9 cellular contexts compared by ENCODE assay signal in the genomic region with DNA sequence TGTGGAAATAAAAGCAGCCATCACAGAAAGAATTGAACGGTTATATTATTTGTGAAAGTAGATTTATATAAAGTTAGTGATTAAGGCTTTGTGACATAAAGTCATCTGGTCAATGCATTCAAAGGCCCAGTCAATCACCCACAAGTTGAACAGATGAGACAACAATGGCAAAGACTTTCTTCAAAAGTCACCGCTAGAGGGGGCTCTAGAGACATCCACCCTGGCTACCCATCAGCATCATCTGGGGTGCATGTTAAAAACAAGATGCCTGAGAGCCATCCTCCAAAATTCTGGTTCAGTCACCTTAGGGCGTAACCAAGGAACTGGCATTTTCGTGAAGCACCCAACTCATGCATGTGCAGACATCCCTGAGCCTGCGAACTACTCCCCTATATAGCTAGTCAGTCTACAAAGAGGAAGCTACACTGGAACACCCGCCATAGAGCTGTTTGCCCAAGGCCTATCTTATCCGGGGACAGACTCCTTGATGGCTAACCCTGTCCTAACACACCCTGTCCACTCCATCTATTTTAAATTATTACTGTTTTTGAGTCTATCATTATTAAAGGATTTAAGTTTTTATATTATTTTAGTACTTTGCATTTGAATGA.
DNase-seq lines count a peak whose midpoint lies in the region; ATAC-seq, FAIRE-seq and TF ChIP-seq lines count a peak whose summit lies in the region.
"Had no signal": no experiment of that assay in that cellular context is flagged by ENCODE, and none has a peak within 500 bp of the region (broad histone marks: within the 10 kb centered on the region; RNA-seq: fewer than 3 reads in every experiment).

No MANE protein-coding gene starts in this region.

- H3K4me3 ChIP-seq in endothelial cell of umbilical vein (replicated peaks in 1 of 3; ENCODE audit: insufficient read depth in 1 of 3, low read depth in 1 of 3, low read length in 3 of 3): no peak overlapping the region

- no peaks in the 10 kb centered on the region for H3K79me2 ChIP-seq in endothelial cell of umbilical vein (ENCODE audit: control insufficient read depth, insufficient read depth, low read length)

- H3K27ac Mint-ChIP-seq in progenitor cell of endocrine pancreas: no peak overlapping the region
- H3K27ac Mint-ChIP-seq: activated naive CD8-positive, alpha-beta T cell had no signal

- no peaks in the 10 kb centered on the region for H3K9me3 ChIP-seq in endothelial cell of umbilical vein (replicated peaks; ENCODE audit: control insufficient read depth, insufficient read depth, low read length)

- H3K4me3 Mint-ChIP-seq in progenitor cell of endocrine pancreas (ENCODE audit: low read depth): no peak overlapping the region
- H3K4me3 Mint-ChIP-seq: activated naive CD8-positive, alpha-beta T cell had no signal

- H3K9me3 Mint-ChIP-seq in progenitor cell of endocrine pancreas (ENCODE audit: low read depth): no peaks in the 10 kb centered on the region

- POLR2A ChIA-PET in GM10248 (lab: Yijun Ruan, JAX) (no interaction called here), endothelial cell of umbilical vein (lab: Charles Lee) (no interaction called here)

- no peak overlapping the region for H3K27ac ChIP-seq in endothelial cell of umbilical vein (ENCODE audit: insufficient read depth, low read depth, low read length)

- in situ Hi-C loops in ACHN (cut with HindIII; ENCODE audit: low pct_ligation_motif_present, low pct_unique_long_range_greater_than_20kb, low sequenced_read_pairs): no loop called here

- no peak overlapping the region for H2AFZ ChIP-seq in endothelial cell of umbilical vein (ENCODE audit: low read depth, low read length)

- peak; percentile 30 for DNase-seq in ACHN
- DNase-seq in GM10248 (ENCODE audit: extremely low spot score): peak; percentile 24
- DNase-seq in NCI-H82 treated with DMSO at 0.1 percent for 48 hours (lab: John Stamatoyannopoulos, UW; ENCODE audit: unreplicated experiment): peak; percentile 3
- DNase-seq in endothelial cell of umbilical vein (ENCODE audit: low read depth, low spot score): peak; percentile 3
- DNase-seq in progenitor cell of endocrine pancreas (ENCODE audit: low spot score, unreplicated experiment): no peak

- no peaks in the 10 kb centered on the region for H3K4me1 Mint-ChIP-seq in progenitor cell of endocrine pancreas (ENCODE audit: low read depth)

- H3K36me3 ChIP-seq in endothelial cell of umbilical vein (ENCODE audit: control insufficient read depth in 2 of 2, extremely low read depth in 1 of 2, insufficient read depth in 2 of 2, low read length in 2 of 2): no peaks in the 10 kb centered on the region

- H3K27me3 Mint-ChIP-seq in progenitor cell of endocrine pancreas: peaks cover 5% of the 10 kb centered on the region
- H3K27me3 Mint-ChIP-seq: activated naive CD8-positive, alpha-beta T cell had no signal

- H3K4me2 ChIP-seq in endothelial cell of umbilical vein (ENCODE audit: insufficient read depth, low read length): no peak overlapping the region

- TF ChIP-seq CTCF in GM10248 (IDR thresholded peaks at IDR 0.05; ENCODE audit: control extremely low read depth, extremely low read depth, low read depth, missing control alignments) (peak; percentile 21), endothelial cell of umbilical vein (IDR thresholded peaks at IDR 0.05; ENCODE audit: extremely low read depth in 1 of 2, insufficient read depth in 1 of 2, low read depth in 1 of 2, low read length in 2 of 2) (peak; percentile 24 to 38), progenitor cell of endocrine pancreas (IDR thresholded peaks at IDR 0.05; ENCODE audit: unreplicated experiment) (peak; percentile 63)

- no peaks in the 10 kb centered on the region for H3K4me1 ChIP-seq in endothelial cell of umbilical vein (ENCODE audit: control insufficient read depth, extremely low read depth, insufficient read depth, low read length)

- BruUV-seq in endothelial cell of umbilical vein (replicated peaks; lab: Mats Ljungman, UMichigan): no TSS peak

- no peak overlapping the region for H3K9ac ChIP-seq in endothelial cell of umbilical vein (replicated peaks; ENCODE audit: extremely low read depth, insufficient read depth, low read length)

- ATAC-seq in HG03175 (IDR thresholded peaks at IDR 0.05; ENCODE audit: unreplicated experiment) (no peak), GM19452 (IDR thresholded peaks at IDR 0.05; ENCODE audit: unreplicated experiment) (no peak), HG03442 (IDR thresholded peaks at IDR 0.05; ENCODE audit: unreplicated experiment) (no peak)

- no peaks in the 10 kb centered on the region for H3K27me3 ChIP-seq in endothelial cell of umbilical vein (ENCODE audit: control insufficient read depth in 2 of 2, insufficient read depth in 2 of 2, low read length in 2 of 2)

- H4K20me1 ChIP-seq in endothelial cell of umbilical vein (replicated peaks; ENCODE audit: control insufficient read depth, extremely low read depth, insufficient read depth, low read length): no peaks in the 10 kb centered on the region

- no peak for TF ChIP-seq POLR2A in endothelial cell of umbilical vein (IDR thresholded peaks at IDR 0.05; ENCODE audit: low read depth, low read length)

- no peaks in the 10 kb centered on the region for H3K9me1 ChIP-seq in endothelial cell of umbilical vein (replicated peaks; ENCODE audit: control insufficient read depth, extremely low read depth, insufficient read depth, low read length)

- FAIRE-seq in endothelial cell of umbilical vein (lab: Jason Lieb, UNC): peak; percentile 60

- CTCF ChIA-PET in GM10248 (lab: Yijun Ruan, JAX) (interaction anchor here (0.7 to 3.7 kb wide), 8 partner anchors 11 to 271 kb away, joined by 3 to 15 read pairs (median 4); no protein-coding TSS in a partner anchor), endothelial cell of umbilical vein (lab: Charles Lee) (interaction anchor here (0.6 to 2.2 kb wide), 4 partner anchors 77 to 86 kb away, joined by 3 to 6 read pairs (median 5); no protein-coding TSS in a partner anchor)

- no peaks in the 10 kb centered on the region for H3K36me3 Mint-ChIP-seq in progenitor cell of endocrine pancreas (ENCODE audit: insufficient read depth)
- H3K36me3 Mint-ChIP-seq: activated naive CD8-positive, alpha-beta T cell had no signal

- intact Hi-C loops in endothelial cell of umbilical vein (cut with micrococcal nuclease): loop anchor here (1.0 kb wide), 1 partner anchor 83 kb away; no protein-coding TSS in a partner anchor

- dilution Hi-C loops in endothelial cell of umbilical vein (cut with MboI; ENCODE audit: extremely low pct_ligation_motif_present, low sequenced_read_pairs): no loop called here

TF ChIP-seq in endothelial cell of umbilical vein, 7 proteins besides CTCF, POLR2A, EP300 and RAD21:
- TF ChIP-seq EZH2 (IDR thresholded peaks at IDR 0.05; ENCODE audit: borderline replicate concordance, low read depth, low read length, severe bottlenecking) (no peak), GATA2 (IDR thresholded peaks at IDR 0.05; ENCODE audit: insufficient read depth, insufficient read length, low read depth, low read length) (no peak), MYC (IDR thresholded peaks at IDR 0.05; ENCODE audit: low read depth, low read length) (no peak), JUN (IDR thresholded peaks at IDR 0.05; ENCODE audit: borderline replicate concordance, insufficient read depth, insufficient read length, low read depth) (no peak), POLR2AphosphoS5 (IDR thresholded peaks at IDR 0.05; ENCODE audit: insufficient read depth, low read depth, low read length) (no peak), FOS (IDR thresholded peaks at IDR 0.05; ENCODE audit: borderline replicate concordance, insufficient read depth, low read length) (no peak)
- TF ChIP-seq, protein P1, sequence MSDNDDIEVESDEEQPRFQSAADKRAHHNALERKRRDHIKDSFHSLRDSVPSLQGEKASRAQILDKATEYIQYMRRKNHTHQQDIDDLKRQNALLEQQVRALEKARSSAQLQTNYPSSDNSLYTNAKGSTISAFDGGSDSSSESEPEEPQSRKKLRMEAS (IDR thresholded peaks at IDR 0.05; ENCODE audit: insufficient read depth, insufficient read length): no peak
